In the genomic region with DNA sequence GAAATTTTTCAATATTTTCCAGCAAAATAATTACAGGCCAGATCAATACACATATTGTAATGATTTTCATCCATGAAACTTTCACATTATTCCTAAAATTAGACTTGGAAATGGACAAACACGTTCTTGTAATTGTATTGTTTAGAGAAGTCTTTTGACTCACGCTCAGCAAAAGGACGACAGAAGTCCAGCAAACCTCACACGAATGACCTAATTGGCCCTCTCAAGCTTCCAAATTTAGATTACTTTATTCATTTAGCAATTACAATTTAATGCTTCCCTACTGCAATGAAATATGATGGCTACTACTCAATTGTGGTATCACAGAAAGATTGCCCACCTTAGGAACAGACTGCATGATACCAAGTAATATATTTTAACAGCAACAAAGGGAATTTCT, we compare ENCODE assay signal across 21 cellular contexts.
"Had no signal": no experiment of that assay in that cellular context is flagged by ENCODE, and none has a peak within 500 bp of the region (broad histone marks: within the 10 kb centered on the region; RNA-seq: fewer than 3 reads in every experiment).

No MANE protein-coding gene starts in this region.

- ATAC-seq: foreskin keratinocyte; heart left ventricle; left cardiac atrium; left lung; left ventricle myocardium superior; lower lobe of right lung; naive thymus-derived CD4-positive, alpha-beta T cell had no signal

- FAIRE-seq: colon, endothelial cell of umbilical vein, keratinocyte had no signal

- H3K27ac Mint-ChIP-seq: immature natural killer cell; memory B cell; naive thymus-derived CD4-positive, alpha-beta T cell had no signal

- H3K27me3 Mint-ChIP-seq: memory B cell had no signal

- DNase-seq: dermis blood vessel endothelial cell; dorsolateral prefrontal cortex; effector CD4-positive, alpha-beta T cell; effector memory CD4-positive, alpha-beta T cell; foreskin keratinocyte; gastrocnemius medialis; glutamatergic neuron; heart left ventricle; hypothalamus; immature natural killer cell; left cardiac atrium; left lung; left ventricle myocardium superior; lower lobe of right lung; mesendoderm; midbrain; naive thymus-derived CD4-positive, alpha-beta T cell had no signal

- H3K4me3 Mint-ChIP-seq: immature natural killer cell; memory B cell; naive thymus-derived CD4-positive, alpha-beta T cell had no signal

- H3K9me3 ChIP-seq: gastrocnemius medialis had no signal

- H3K4me1 Mint-ChIP-seq: immature natural killer cell; memory B cell; naive thymus-derived CD4-positive, alpha-beta T cell had no signal

- H3K36me3 Mint-ChIP-seq: immature natural killer cell; memory B cell; naive thymus-derived CD4-positive, alpha-beta T cell had no signal
